14 cellular contexts compared by ENCODE assay signal in the genomic region with DNA sequence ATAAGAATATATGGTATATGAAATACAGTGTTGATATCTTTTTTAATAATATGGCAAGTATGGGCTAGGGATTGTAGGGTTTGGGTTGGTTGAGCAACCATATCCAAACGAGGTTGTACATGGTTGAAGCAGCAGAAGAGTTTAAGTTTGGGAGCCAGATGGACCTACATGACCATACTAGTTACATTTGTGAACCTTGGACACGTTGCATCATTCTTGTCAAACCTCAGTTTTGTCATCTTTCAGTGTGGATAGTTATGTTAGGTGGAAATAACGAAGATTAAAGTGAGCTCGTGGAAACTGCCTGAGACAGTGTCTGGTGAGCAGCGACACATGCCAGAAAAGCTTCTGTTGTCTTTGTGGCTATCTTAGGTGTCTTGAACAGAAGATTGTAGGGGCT.
A peak's percentile ranks its signal among the peaks of the same experiment; 100 is the strongest.
DNase-seq lines count a peak whose midpoint lies in the region; TF ChIP-seq lines count a peak whose summit lies in the region.
"Had no signal": no experiment of that assay in that cellular context is flagged by ENCODE, and none has a peak within 500 bp of the region (broad histone marks: within the 10 kb centered on the region; RNA-seq: fewer than 3 reads in every experiment).

No MANE protein-coding gene starts in this region.

- peaks cover 0 to 1% (median 0%) of the 10 kb centered on the region in 4 donors for H3K4me1 ChIP-seq in liver (ENCODE audit: control insufficient read depth in 4 of 4, insufficient read depth in 4 of 4, low read length in 3 of 4)
- peaks cover 9% of the 10 kb centered on the region for H3K4me1 ChIP-seq in neural progenitor cell

- H3K36me3 ChIP-seq in liver (ENCODE audit: control insufficient read depth in 4 of 4, insufficient read depth in 3 of 4, low read depth in 1 of 4, low read length in 3 of 4) (no peaks in the 10 kb centered on the region), neural progenitor cell (no peaks in the 10 kb centered on the region)

- H3F3A ChIP-seq in neural progenitor cell (ENCODE audit: low read depth), result no peaks in the 10 kb centered on the region

- no peak for TF ChIP-seq CTCF in liver (IDR thresholded peaks at IDR 0.05; ENCODE audit: low read depth, low read length, missing input control)
- TF ChIP-seq CTCF in neural progenitor cell (IDR thresholded peaks at IDR 0.05), result no peak

- WGBS in liver, result 34% methylated on average over 5 of the region's 5 CpGs

- no peak overlapping the region for H3K4me3 Mint-ChIP-seq in neural progenitor cell
- H3K4me3 Mint-ChIP-seq: CD4-positive, alpha-beta memory T cell; GM23338; H9 had no signal

- H3K27ac Mint-ChIP-seq in neural progenitor cell, result no peak overlapping the region
- H3K27ac Mint-ChIP-seq: CD4-positive, alpha-beta memory T cell; GM23338; H9 had no signal

- H3K79me2 ChIP-seq in neural progenitor cell (ENCODE audit: low read depth), result no peaks in the 10 kb centered on the region

- no peaks in the 10 kb centered on the region for H4K20me1 ChIP-seq in neural progenitor cell (ENCODE audit: low read depth)

- no peaks in the 10 kb centered on the region for H3K27me3 Mint-ChIP-seq in neural progenitor cell (ENCODE audit: insufficient read depth, low read depth)
- H3K27me3 Mint-ChIP-seq: CD4-positive, alpha-beta memory T cell had no signal

- H3K9me3 Mint-ChIP-seq in neural progenitor cell, result no peaks in the 10 kb centered on the region
- H3K9me3 Mint-ChIP-seq: GM23338, H9 had no signal

- peak overlapping the region; percentile 50 for H2AFZ ChIP-seq in neural progenitor cell (replicated peaks)
- H2AFZ ChIP-seq: GM23338 had no signal

- H3K4me3 ChIP-seq in liver (ENCODE audit: low read depth in 1 of 3, low read length in 3 of 3), result no peak overlapping the region
- no peak overlapping the region for H3K4me3 ChIP-seq in neural progenitor cell
- H3K4me3 ChIP-seq: GM23338 had no signal

- no peaks in the 10 kb centered on the region for H3K27me3 ChIP-seq in layer of hippocampus (ENCODE audit: control insufficient read depth, insufficient read depth, low read length)
- no peaks in the 10 kb centered on the region for H3K27me3 ChIP-seq in liver (ENCODE audit: control insufficient read depth in 4 of 4, insufficient read depth in 4 of 4, low read length in 3 of 4)
- H3K27me3 ChIP-seq in neural progenitor cell, result no peaks in the 10 kb centered on the region

- peak in 1 of 2 donors; percentile 15 for TF ChIP-seq RAD21 in liver (IDR thresholded peaks at IDR 0.05)

- no peak for DNase-seq in neural progenitor cell (ENCODE audit: low spot score)
- no peak for DNase-seq in NCI-H1092 treated with DMSO at 0.1 percent for 48 hours (lab: John Stamatoyannopoulos, UW)
- no peak for DNase-seq in GDM1 (lab: John Stamatoyannopoulos, UW)
- DNase-seq in NCI-H226, result no peak
- DNase-seq: C1 segment of cervical spinal cord; Calu3; CD4-positive, alpha-beta memory T cell; COR-L47; DMS53; DMS79 treated with DMSO at 0.1 percent for 48 hours; H9 had no signal

- no peaks in the 10 kb centered on the region for H3K4me1 Mint-ChIP-seq in neural progenitor cell
- H3K4me1 Mint-ChIP-seq: CD4-positive, alpha-beta memory T cell had no signal

- peak overlapping the region; percentile 22 for H3K27ac ChIP-seq in layer of hippocampus (ENCODE audit: low read depth, low read length)
- H3K27ac ChIP-seq in liver (ENCODE audit: low read depth in 1 of 2, low read length in 2 of 2), result no peak overlapping the region
- H3K27ac ChIP-seq in neural progenitor cell, result no peak overlapping the region

- H3K36me3 Mint-ChIP-seq in neural progenitor cell, result no peaks in the 10 kb centered on the region
- H3K36me3 Mint-ChIP-seq: CD4-positive, alpha-beta memory T cell had no signal

- H3K4me2 ChIP-seq in neural progenitor cell, result no peak overlapping the region
- H3K4me2 ChIP-seq: GM23338 had no signal

- H3K9me3 ChIP-seq in liver (ENCODE audit: control insufficient read depth in 4 of 4, low read length in 3 of 4) (no peaks in the 10 kb centered on the region), neural progenitor cell (ENCODE audit: low read depth) (no peaks in the 10 kb centered on the region)

- H3K9ac ChIP-seq in liver (ENCODE audit: low read depth in 1 of 2, low read length in 2 of 2), result no peak overlapping the region
- H3K9ac ChIP-seq in neural progenitor cell, result no peak overlapping the region

TF ChIP-seq in liver, 16 proteins besides CTCF, POLR2A, EP300 and RAD21:
- peak; percentile 30 for TF ChIP-seq YY1 (IDR thresholded peaks at IDR 0.05)
- TF ChIP-seq RXRA (IDR thresholded peaks at IDR 0.05), result peak in 1 of 2 donors; percentile 55
- TF ChIP-seq HNF4G (IDR thresholded peaks at IDR 0.05), result no peak
- TF ChIP-seq EGR1 (IDR thresholded peaks at IDR 0.05; ENCODE audit: low read depth in 2 of 2), result no peak
- no peak for TF ChIP-seq REST (IDR thresholded peaks at IDR 0.05)
- TF ChIP-seq, protein P1, sequence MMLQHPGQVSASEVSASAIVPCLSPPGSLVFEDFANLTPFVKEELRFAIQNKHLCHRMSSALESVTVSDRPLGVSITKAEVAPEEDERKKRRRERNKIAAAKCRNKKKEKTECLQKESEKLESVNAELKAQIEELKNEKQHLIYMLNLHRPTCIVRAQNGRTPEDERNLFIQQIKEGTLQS (IDR thresholded peaks at IDR 0.05), result no peak
- no peak for TF ChIP-seq MAX (IDR thresholded peaks at IDR 0.05)
- peak; percentile 57 to 83 for TF ChIP-seq HNF4A (conservative IDR thresholded peaks at IDR 0.05)
